In genomic region chr15:49145651-49146609, GRCh38 we compare ENCODE assay signal across 8 cellular contexts. TPM values are rescaled to one million over a fixed set of nuclear protein-coding genes. Genes with fewer than 3 reads are reported as not detected.
DNase-seq lines count a peak whose midpoint lies in the region; ATAC-seq and TF ChIP-seq lines count a peak whose summit lies in the region.

No MANE protein-coding gene starts in this region.

- ATAC-seq in WTC11 (peak; percentile 46; the same call in 1 of the 2 replicates), HG03571 (IDR thresholded peaks at IDR 0.05; ENCODE audit: unreplicated experiment) (no peak)

- H3K4me3 Mint-ChIP-seq in activated T-cell treated with anti-CD3 and anti-CD28 coated beads, Interleukin-2, amount 50 U/mL, for 24 hours: no peak overlapping the region
- H3K4me3 Mint-ChIP-seq in WTC11 (no peak overlapping the region), osteocyte (ENCODE audit: unreplicated experiment) (no peak overlapping the region)

- no peak for DNase-seq in activated T-cell treated with anti-CD3 and anti-CD28 coated beads, Interleukin-2, amount 50 U/mL, for 24 hours
- DNase-seq in activated T-cell treated with anti-CD3 and anti-CD28 coated beads, Interleukin-2, amount 50 U/mL, for 48 hours: no peak
- peak; percentile 16 for DNase-seq in WTC11 (ENCODE audit: low spot score)
- peak; percentile 84 for DNase-seq in fibroblast of pulmonary artery (ENCODE audit: low read depth)
- DNase-seq in osteocyte (ENCODE audit: extremely low spot score, unreplicated experiment): no peak
- DNase-seq in NCI-H187 (lab: John Stamatoyannopoulos, UW): no peak

- H3K4me1 Mint-ChIP-seq in activated T-cell treated with anti-CD3 and anti-CD28 coated beads, Interleukin-2, amount 50 U/mL, for 24 hours (ENCODE audit: low read depth): peaks cover 55% of the 10 kb centered on the region
- H3K4me1 Mint-ChIP-seq in WTC11 (peaks cover 34% of the 10 kb centered on the region), osteocyte (ENCODE audit: unreplicated experiment) (peaks cover 22% of the 10 kb centered on the region)

- peak overlapping the region; percentile 29 for H3K27ac Mint-ChIP-seq in activated T-cell treated with anti-CD3 and anti-CD28 coated beads, Interleukin-2, amount 50 U/mL, for 24 hours
- peak overlapping the region; percentile 81; the same call in 1 of the 2 replicates for H3K27ac Mint-ChIP-seq in WTC11
- H3K27ac Mint-ChIP-seq in osteocyte (ENCODE audit: unreplicated experiment): no peak overlapping the region

- POLR2A ChIA-PET in WTC11 (lab: Charles Lee): no interaction called here

- H3K9me3 Mint-ChIP-seq in activated T-cell treated with anti-CD3 and anti-CD28 coated beads, Interleukin-2, amount 50 U/mL, for 24 hours: no peaks in the 10 kb centered on the region
- H3K9me3 Mint-ChIP-seq in WTC11 (no peaks in the 10 kb centered on the region), osteocyte (ENCODE audit: unreplicated experiment) (no peaks in the 10 kb centered on the region)

- CTCF ChIA-PET in WTC11 (lab: Charles Lee): interaction anchor here (0.9 to 2.2 kb wide), 7 partner anchors 8 to 284 kb away, joined by 3 to 6 read pairs (median 5); partner anchors contain the start of genes COPS2 and EID1

- H3K36me3 Mint-ChIP-seq in activated T-cell treated with anti-CD3 and anti-CD28 coated beads, Interleukin-2, amount 50 U/mL, for 24 hours (ENCODE audit: low read depth): peaks cover 68% of the 10 kb centered on the region
- H3K36me3 Mint-ChIP-seq in WTC11 (peaks cover 34% of the 10 kb centered on the region), osteocyte (ENCODE audit: unreplicated experiment) (peaks cover 29% of the 10 kb centered on the region)

- TF ChIP-seq CTCF in LNCAP (IDR thresholded peaks at IDR 0.05) (peak; percentile 84), WTC11 (IDR thresholded peaks at IDR 0.05) (no peak), fibroblast of pulmonary artery (IDR thresholded peaks at IDR 0.05; ENCODE audit: low read length, missing control alignments) (peak; percentile 73), osteocyte (IDR thresholded peaks at IDR 0.05) (peak; percentile 82)

- no peaks in the 10 kb centered on the region for H3K27me3 Mint-ChIP-seq in activated T-cell treated with anti-CD3 and anti-CD28 coated beads, Interleukin-2, amount 50 U/mL, for 24 hours
- H3K27me3 Mint-ChIP-seq in WTC11 (ENCODE audit: low read depth) (no peaks in the 10 kb centered on the region), osteocyte (ENCODE audit: unreplicated experiment) (no peaks in the 10 kb centered on the region)

- no peak overlapping the region for H3K4me3 ChIP-seq in fibroblast of pulmonary artery (replicated peaks; ENCODE audit: low read depth, low read length)

TF ChIP-seq in WTC11, 78 proteins besides CTCF, POLR2A, EP300 and RAD21:
- TF ChIP-seq KAT7 (CRISPR knock-in tag; IDR thresholded peaks at IDR 0.05; ENCODE audit: borderline replicate concordance) (no peak), CDX4 (CRISPR knock-in tag; IDR thresholded peaks at IDR 0.05; ENCODE audit: borderline replicate concordance) (no peak), GABPB1 (CRISPR knock-in tag; IDR thresholded peaks at IDR 0.05) (no peak), RORB (CRISPR knock-in tag; IDR thresholded peaks at IDR 0.05) (no peak), MYBL2 (CRISPR knock-in tag; IDR thresholded peaks at IDR 0.05) (no peak), IRF1 (CRISPR knock-in tag; IDR thresholded peaks at IDR 0.05) (no peak), E2F1 (CRISPR knock-in tag; IDR thresholded peaks at IDR 0.05) (no peak), FOXP1 (CRISPR knock-in tag; IDR thresholded peaks at IDR 0.05; ENCODE audit: borderline replicate concordance) (no peak), CBFB (CRISPR knock-in tag; IDR thresholded peaks at IDR 0.05; ENCODE audit: low read depth) (no peak), MAX (CRISPR knock-in tag; IDR thresholded peaks at IDR 0.05) (no peak)
- TF ChIP-seq, protein P1, sequence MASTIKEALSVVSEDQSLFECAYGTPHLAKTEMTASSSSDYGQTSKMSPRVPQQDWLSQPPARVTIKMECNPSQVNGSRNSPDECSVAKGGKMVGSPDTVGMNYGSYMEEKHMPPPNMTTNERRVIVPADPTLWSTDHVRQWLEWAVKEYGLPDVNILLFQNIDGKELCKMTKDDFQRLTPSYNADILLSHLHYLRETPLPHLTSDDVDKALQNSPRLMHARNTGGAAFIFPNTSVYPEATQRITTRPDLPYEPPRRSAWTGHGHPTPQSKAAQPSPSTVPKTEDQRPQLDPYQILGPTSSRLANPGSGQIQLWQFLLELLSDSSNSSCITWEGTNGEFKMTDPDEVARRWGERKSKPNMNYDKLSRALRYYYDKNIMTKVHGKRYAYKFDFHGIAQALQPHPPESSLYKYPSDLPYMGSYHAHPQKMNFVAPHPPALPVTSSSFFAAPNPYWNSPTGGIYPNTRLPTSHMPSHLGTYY (CRISPR knock-in tag; IDR thresholded peaks at IDR 0.05): no peak

RNA-seq across cellular contexts. Expression of gene COPS2, which starts 9.5 kb away (rescaled TPM):
- total RNA-seq in WTC11 (2021): 61.4 to 68.6 TPM (median 64.6 TPM) in 3 replicates
- total RNA-seq in osteocyte: 68.2 and 69.1 TPM in 2 replicates

RNA-seq across cellular contexts. Expression of gene GALK2, which starts 24.1 kb away (rescaled TPM):
- total RNA-seq in WTC11 (2021) (15.6 to 16.9 TPM (median 16.6 TPM) in 3 replicates), osteocyte (23.7 and 26.4 TPM in 2 replicates)

Comparison
In these comparisons a context has a peak if more than half of its experiments do, and no peak if none do; other contexts are left out.
1. DNase-seq: peak in WTC11 (single experiment) and fibroblast of pulmonary artery (single experiment); none in activated T-cell treated with anti-CD3 and anti-CD28 coated beads, Interleukin-2, amount 50 U/mL, for 24 hours (single experiment), activated T-cell treated with anti-CD3 and anti-CD28 coated beads, Interleukin-2, amount 50 U/mL, for 48 hours (0 of 2), osteocyte (single experiment) and NCI-H187 (0 of 2).